10 cellular contexts compared by ENCODE assay signal in genomic region chr1:202161151-202162048, GRCh38. TPM values are rescaled to one million over a fixed set of nuclear protein-coding genes. Genes with fewer than 3 reads are reported as not detected.
DNase-seq lines count a peak whose midpoint lies in the region; ATAC-seq and TF ChIP-seq lines count a peak whose summit lies in the region.
"Had no signal": no experiment of that assay in that cellular context is flagged by ENCODE, and none has a peak within 500 bp of the region (broad histone marks: within the 10 kb centered on the region; RNA-seq: fewer than 3 reads in every experiment).

No MANE protein-coding gene starts in this region.

- H3K27me3 Mint-ChIP-seq in activated CD4-positive, alpha-beta memory T cell treated with anti-CD3 and anti-CD28 coated beads, Interleukin-2, amount 10 ng/mL, durations not matched to agents 7 days and 5 days: no peaks in the 10 kb centered on the region

- H3K36me3 ChIP-seq in lower lobe of right lung: no peaks in the 10 kb centered on the region

- ATAC-seq in lower lobe of right lung (peak; percentile 6 to 26), left colon (no peak)

- H3K4me1 ChIP-seq in lower lobe of right lung: peaks cover 24% of the 10 kb centered on the region

- POLR2A ChIA-PET in activated CD4-positive, alpha-beta memory T cell treated with anti-CD3 and anti-CD28 coated beads, Interleukin-2, amount 10 ng/mL, durations not matched to agents 7 days and 5 days (lab: Charles Lee): interaction anchor here (1.3 to 8.3 kb wide), 7 partner anchors 7 to 181 kb away, joined by 4 to 174 read pairs (median 9); partner anchors contain the start of genes ARL8A and UBE2T

- H3K9me3 ChIP-seq in lower lobe of right lung: no peaks in the 10 kb centered on the region

- H3K27ac Mint-ChIP-seq in activated CD4-positive, alpha-beta memory T cell treated with anti-CD3 and anti-CD28 coated beads, Interleukin-2, amount 10 ng/mL, durations not matched to agents 7 days and 5 days: peak overlapping the region; percentile 99

- intact Hi-C loops in lower lobe of right lung (cut with DNase I) (no loop called here), left colon (cut with DNase I, micrococcal nuclease) (no loop called here)

- TF ChIP-seq CTCF in lower lobe of right lung (IDR thresholded peaks at IDR 0.05): no peak

- peaks cover 38% of the 10 kb centered on the region for H3K36me3 Mint-ChIP-seq in activated CD4-positive, alpha-beta memory T cell treated with anti-CD3 and anti-CD28 coated beads, Interleukin-2, amount 10 ng/mL, durations not matched to agents 7 days and 5 days (ENCODE audit: low read depth)

- H3K9me3 Mint-ChIP-seq in activated CD4-positive, alpha-beta memory T cell treated with anti-CD3 and anti-CD28 coated beads, Interleukin-2, amount 10 ng/mL, durations not matched to agents 7 days and 5 days: no peaks in the 10 kb centered on the region

- CTCF ChIA-PET in activated CD4-positive, alpha-beta memory T cell treated with anti-CD3 and anti-CD28 coated beads, Interleukin-2, amount 10 ng/mL, durations not matched to agents 7 days and 5 days (lab: Charles Lee): interaction anchor here (1.4 to 1.8 kb wide), 4 partner anchors 15 to 28 kb away, joined by 4 to 11 read pairs (median 6); no protein-coding TSS in a partner anchor

- H3K27me3 ChIP-seq in lower lobe of right lung (ENCODE audit: low read depth): no peaks in the 10 kb centered on the region

- H3K27ac ChIP-seq in lower lobe of right lung: peak overlapping the region; percentile 76

- H3K4me3 Mint-ChIP-seq in activated CD4-positive, alpha-beta memory T cell treated with anti-CD3 and anti-CD28 coated beads, Interleukin-2, amount 10 ng/mL, durations not matched to agents 7 days and 5 days: peak overlapping the region; percentile 98

- peaks cover 87% of the 10 kb centered on the region for H3K4me1 Mint-ChIP-seq in activated CD4-positive, alpha-beta memory T cell treated with anti-CD3 and anti-CD28 coated beads, Interleukin-2, amount 10 ng/mL, durations not matched to agents 7 days and 5 days

- H3K4me3 ChIP-seq in lower lobe of right lung: peak overlapping the region; percentile 2

- DNase-seq in activated T-cell treated with anti-CD3 and anti-CD28 coated beads, Interleukin-2, amount 50 U/mL, for 1 hour: peak; percentile 32
- DNase-seq in activated T-cell treated with anti-CD3 and anti-CD28 coated beads for 4 hours (no peak), lower lobe of right lung (no peak), putamen (ENCODE audit: low spot score) (no peak), NCI-H82 (lab: John Stamatoyannopoulos, UW) (no peak), left colon (no peak), hepatic stellate cell (ENCODE audit: low spot score) (no peak)
- no peak for DNase-seq in activated CD4-positive, alpha-beta memory T cell treated with anti-CD3 and anti-CD28 coated beads, Interleukin-2, amount 10 ng/mL, durations not matched to agents 7 days and 5 days

RNA-seq across cellular contexts. Expression of gene PTPN7, which starts 1.0 kb away (rescaled TPM):
- total RNA-seq in activated CD4-positive, alpha-beta memory T cell treated with anti-CD3 and anti-CD28 coated beads, Interleukin-2, amount 10 ng/mL, durations not matched to agents 7 days and 5 days: 100 to 1,000 TPM; 228 to 231 TPM
- total RNA-seq in lower lobe of right lung (8.5 TPM), left colon (1 to 10 TPM; 1.8 to 4.7 TPM)
- total RNA-seq: fibroblast of villous mesenchyme had no signal

RNA-seq across cellular contexts. Expression of gene ARL8A, which starts 16.9 kb away (rescaled TPM):
- 10 to 100 TPM; 62.4 to 63.8 TPM for total RNA-seq in activated CD4-positive, alpha-beta memory T cell treated with anti-CD3 and anti-CD28 coated beads, Interleukin-2, amount 10 ng/mL, durations not matched to agents 7 days and 5 days
- total RNA-seq in lower lobe of right lung (98.0 TPM), left colon (10 to 100 TPM; 45.4 to 49.2 TPM)

RNA-seq across cellular contexts. Expression of gene LGR6, which starts 32.2 kb away (rescaled TPM):
- under 1 TPM in 1 of 2 experiments, not detected in 1; 0.08 TPM for total RNA-seq in activated CD4-positive, alpha-beta memory T cell treated with anti-CD3 and anti-CD28 coated beads, Interleukin-2, amount 10 ng/mL, durations not matched to agents 7 days and 5 days
- 1.7 TPM for total RNA-seq in lower lobe of right lung
- total RNA-seq in left colon: 1 to 10 TPM; 1.1 to 1.9 TPM
- total RNA-seq: fibroblast of villous mesenchyme, pulmonary artery endothelial cell had no signal

RNA-seq across cellular contexts. Expression of gene GPR37L1, which starts 38.7 kb away (rescaled TPM):
- not detected for total RNA-seq in activated CD4-positive, alpha-beta memory T cell treated with anti-CD3 and anti-CD28 coated beads, Interleukin-2, amount 10 ng/mL, durations not matched to agents 7 days and 5 days
- 0.06 TPM for total RNA-seq in lower lobe of right lung
- 1 to 10 TPM in 1 of 2 donors, under 1 TPM in 1; 0.76 to 2.1 TPM for total RNA-seq in left colon
- total RNA-seq: pulmonary artery endothelial cell had no signal

Comparison
In these comparisons a context has a peak if more than half of its experiments do, and no peak if none do; other contexts are left out.
1. RNA of gene PTPN7, which starts 1.0 kb away (total RNA-seq): 228 to 231 TPM in activated CD4-positive, alpha-beta memory T cell treated with anti-CD3 and anti-CD28 coated beads, Interleukin-2, amount 10 ng/mL, durations not matched to agents 7 days and 5 days; 8.5 TPM in lower lobe of right lung (single experiment) and 1.8 to 4.7 TPM in left colon; every median in the first group is over 10 times any median in the second.